13 cellular contexts compared by ENCODE assay signal in the genomic region with DNA sequence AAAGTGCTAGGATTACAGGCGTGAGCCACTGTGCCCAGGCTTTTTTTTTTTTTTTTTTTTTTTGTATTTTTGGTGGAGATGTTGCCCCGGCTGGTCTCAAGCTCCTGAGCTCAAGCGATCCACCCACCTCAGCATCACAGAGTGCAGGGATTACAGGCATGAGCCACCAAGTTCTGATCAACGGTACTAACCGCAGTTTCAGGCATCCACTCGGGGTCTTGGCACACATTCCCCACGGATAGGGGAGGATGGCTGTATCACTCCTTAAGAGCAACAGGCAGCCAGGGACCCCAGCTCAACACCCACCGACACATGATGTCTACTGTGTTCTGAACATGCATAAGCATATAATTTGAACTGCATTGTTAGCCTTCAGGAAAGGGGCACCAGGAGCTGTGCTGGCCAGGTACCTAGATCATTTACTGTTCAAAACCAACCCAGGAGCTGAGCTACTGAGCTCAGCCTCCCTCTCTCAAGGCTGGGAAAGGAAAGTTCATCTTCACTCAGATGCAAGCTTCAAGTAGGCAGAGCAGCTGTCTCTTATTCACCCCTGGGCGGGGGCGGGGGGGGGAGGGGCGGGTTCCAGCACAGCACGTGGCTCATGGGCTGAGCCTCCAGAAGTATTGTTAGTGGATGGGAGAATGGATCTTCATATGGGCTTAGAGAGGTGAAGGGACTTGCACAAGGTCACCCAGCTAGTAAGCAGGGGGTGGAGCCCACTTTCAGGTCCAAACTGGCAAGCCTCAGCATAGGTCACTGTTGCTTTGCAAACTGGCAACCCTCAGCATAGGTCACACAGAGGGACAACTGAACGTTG. TPM values are rescaled to one million over a fixed set of nuclear protein-coding genes. Genes with fewer than 3 reads are reported as not detected.
DNase-seq lines count a peak whose midpoint lies in the region; ATAC-seq and TF ChIP-seq lines count a peak whose summit lies in the region.
"Had no signal": no experiment of that assay in that cellular context is flagged by ENCODE, and none has a peak within 500 bp of the region (broad histone marks: within the 10 kb centered on the region; RNA-seq: fewer than 3 reads in every experiment).

No MANE protein-coding gene starts in this region.

- peaks cover 88% of the 10 kb centered on the region for H3K4me1 Mint-ChIP-seq in CD8-positive, alpha-beta T cell (ENCODE audit: low read depth)
- peaks cover 89% of the 10 kb centered on the region for H3K4me1 Mint-ChIP-seq in activated naive CD4-positive, alpha-beta T cell treated with anti-CD3 and anti-CD28 coated beads, Interleukin-2, amount 50 U/mL, for 24 hours
- H3K4me1 Mint-ChIP-seq in naive thymus-derived CD8-positive, alpha-beta T cell, result peaks cover 42 to 96% (median 91%) of the 10 kb centered on the region in 4 donors
- H3K4me1 Mint-ChIP-seq in stimulated activated memory B cell treated with anti-CD40 and anti-IgM and Interleukin-4, amounts not matched to agents 10 μg/mL and 1 μg/mL and 100 μg/mL, for 72 hours, result peaks cover 84% of the 10 kb centered on the region

- TF ChIP-seq POLR2A in ovary (IDR thresholded peaks at IDR 0.05), result no peak

- intact Hi-C loops in CD8-positive, alpha-beta T cell (cut with DNase I, micrococcal nuclease), result loop anchor here (10.0 kb wide), 1 partner anchor 506 kb away; the partner anchor contains the start of gene IFFO2 (in 2 of the 2)
- intact Hi-C loops in ovary (cut with DNase I), result no loop called here

- H3K9me3 ChIP-seq in CD8-positive, alpha-beta T cell (ENCODE audit: low read length), result no peaks in the 10 kb centered on the region
- no peaks in the 10 kb centered on the region for H3K9me3 ChIP-seq in ovary
- H3K9me3 ChIP-seq in HAP-1, result no peaks in the 10 kb centered on the region
- H3K9me3 ChIP-seq: pancreas, SK-N-SH had no signal

- in situ Hi-C loops in HAP-1 (cut with MboI; ENCODE audit: low sequenced_read_pairs), result no loop called here

- H3K27ac ChIP-seq in CD8-positive, alpha-beta T cell (ENCODE audit: low read depth, low read length), result peak overlapping the region; percentile 34
- H3K27ac ChIP-seq in ovary, result no peak overlapping the region
- H3K27ac ChIP-seq: pancreas had no signal

- POLR2A ChIA-PET in CD8-positive, alpha-beta T cell (lab: Charles Lee), result interaction anchor here (0.9 to 1.7 kb wide), 10 partner anchors 10 to 136 kb away, joined by 3 to 7 read pairs (median 4); partner anchors contain the start of gene CAPZB
- POLR2A ChIA-PET in naive thymus-derived CD8-positive, alpha-beta T cell (lab: Charles Lee), result interaction anchor here (0.5 to 26.9 kb wide), 9 partner anchors 9 to 243 kb away, joined by 3 to 808 read pairs (median 5); partner anchors contain the start of gene CAPZB

- CTCF ChIA-PET in CD8-positive, alpha-beta T cell (lab: Charles Lee), result interaction anchor here (1.0 to 1.9 kb wide), 7 partner anchors 9 to 244 kb away, joined by 3 to 8 read pairs (median 4); no protein-coding TSS in a partner anchor

- TF ChIP-seq EP300 in ovary (IDR thresholded peaks at IDR 0.05), result no peak

- H3K27ac Mint-ChIP-seq in CD8-positive, alpha-beta T cell, result peak overlapping the region; percentile 94
- H3K27ac Mint-ChIP-seq in activated naive CD4-positive, alpha-beta T cell treated with anti-CD3 and anti-CD28 coated beads, Interleukin-2, amount 50 U/mL, for 24 hours, result peak overlapping the region; percentile 93
- H3K27ac Mint-ChIP-seq in naive thymus-derived CD8-positive, alpha-beta T cell, result peak overlapping the region; percentile 91 to 98 (median 95)
- no peak overlapping the region for H3K27ac Mint-ChIP-seq in stimulated activated memory B cell treated with anti-CD40 and anti-IgM and Interleukin-4, amounts not matched to agents 10 μg/mL and 1 μg/mL and 100 μg/mL, for 72 hours

- peaks cover 98% of the 10 kb centered on the region for H3K4me1 ChIP-seq in CD8-positive, alpha-beta T cell (ENCODE audit: insufficient read depth, low read length)
- peaks cover 37% of the 10 kb centered on the region for H3K4me1 ChIP-seq in ovary (ENCODE audit: insufficient read depth)
- peaks cover 11% of the 10 kb centered on the region for H3K4me1 ChIP-seq in HAP-1

- no peaks in the 10 kb centered on the region for H3K36me3 ChIP-seq in CD8-positive, alpha-beta T cell (ENCODE audit: insufficient read depth, low read length)
- H3K36me3 ChIP-seq in ovary, result no peaks in the 10 kb centered on the region
- H3K36me3 ChIP-seq in HAP-1 (replicated peaks), result peaks cover 2% of the 10 kb centered on the region
- H3K36me3 ChIP-seq: pancreas had no signal

- ATAC-seq in CD8-positive, alpha-beta T cell, result no peak
- no peak for ATAC-seq in naive thymus-derived CD8-positive, alpha-beta T cell
- ATAC-seq in stimulated activated memory B cell treated with anti-CD40 and anti-IgM and Interleukin-4, amounts not matched to agents 10 μg/mL and 1 μg/mL and 100 μg/mL, for 72 hours, result no peak
- ATAC-seq: pancreas had no signal

- H3K4me3 ChIP-seq in CD8-positive, alpha-beta T cell (ENCODE audit: low read depth, low read length), result no peak overlapping the region
- H3K4me3 ChIP-seq in ovary (no peak overlapping the region), HAP-1 (no peak overlapping the region)
- H3K4me3 ChIP-seq: pancreas had no signal

- DNase-seq in CD8-positive, alpha-beta T cell, result no peak
- DNase-seq in LHCN-M2 (ENCODE audit: low read depth) (peak; percentile 51), cerebellar cortex (ENCODE audit: low spot score) (no peak), ovary (no peak), HAP-1 (ENCODE audit: low spot score in 2 of 2) (no peak)
- DNase-seq in naive thymus-derived CD8-positive, alpha-beta T cell, result no peak
- DNase-seq: NCI-H1048; NCI-H748 treated with DMSO at 0.1 percent for 48 hours; pancreas; SK-N-SH; stimulated activated CD4-positive, alpha-beta T cell treated with anti-CD3 and anti-CD28 coated beads, Interleukin-1b, Interleukin-23, amount 100 ng/mL, for 48 hours had no signal

- no peaks in the 10 kb centered on the region for H3K9me3 Mint-ChIP-seq in CD8-positive, alpha-beta T cell
- H3K9me3 Mint-ChIP-seq in activated naive CD4-positive, alpha-beta T cell treated with anti-CD3 and anti-CD28 coated beads, Interleukin-2, amount 50 U/mL, for 24 hours, result no peaks in the 10 kb centered on the region
- H3K9me3 Mint-ChIP-seq in naive thymus-derived CD8-positive, alpha-beta T cell, result no peaks in the 10 kb centered on the region
- no peaks in the 10 kb centered on the region for H3K9me3 Mint-ChIP-seq in stimulated activated memory B cell treated with anti-CD40 and anti-IgM and Interleukin-4, amounts not matched to agents 10 μg/mL and 1 μg/mL and 100 μg/mL, for 72 hours

- no peaks in the 10 kb centered on the region for H3K27me3 ChIP-seq in CD8-positive, alpha-beta T cell (ENCODE audit: insufficient read depth, low read length)
- H3K27me3 ChIP-seq in ovary (no peaks in the 10 kb centered on the region), HAP-1 (ENCODE audit: low read depth) (no peaks in the 10 kb centered on the region)
- H3K27me3 ChIP-seq: pancreas had no signal

- H3K4me3 Mint-ChIP-seq in CD8-positive, alpha-beta T cell, result peak overlapping the region; percentile 71
- peak overlapping the region; percentile 73 for H3K4me3 Mint-ChIP-seq in activated naive CD4-positive, alpha-beta T cell treated with anti-CD3 and anti-CD28 coated beads, Interleukin-2, amount 50 U/mL, for 24 hours
- H3K4me3 Mint-ChIP-seq in naive thymus-derived CD8-positive, alpha-beta T cell, result peak overlapping the region; percentile 63 to 88 (median 76)
- no peak overlapping the region for H3K4me3 Mint-ChIP-seq in stimulated activated memory B cell treated with anti-CD40 and anti-IgM and Interleukin-4, amounts not matched to agents 10 μg/mL and 1 μg/mL and 100 μg/mL, for 72 hours

- peaks cover 22% of the 10 kb centered on the region for H3K36me3 Mint-ChIP-seq in CD8-positive, alpha-beta T cell
- peaks cover 8% of the 10 kb centered on the region for H3K36me3 Mint-ChIP-seq in activated naive CD4-positive, alpha-beta T cell treated with anti-CD3 and anti-CD28 coated beads, Interleukin-2, amount 50 U/mL, for 24 hours
- peaks cover 0 to 17% (median 7%) of the 10 kb centered on the region in 3 donors for H3K36me3 Mint-ChIP-seq in naive thymus-derived CD8-positive, alpha-beta T cell
- H3K36me3 Mint-ChIP-seq in stimulated activated memory B cell treated with anti-CD40 and anti-IgM and Interleukin-4, amounts not matched to agents 10 μg/mL and 1 μg/mL and 100 μg/mL, for 72 hours, result peaks cover 20% of the 10 kb centered on the region

- no peak for TF ChIP-seq CTCF in CD8-positive, alpha-beta T cell (IDR thresholded peaks at IDR 0.05)
- TF ChIP-seq CTCF in ovary (IDR thresholded peaks at IDR 0.05), result no peak

- whole genome bisulfite sequencing in ovary, 3 donors, result 54 to 72% (median 59%) methylated on average over 11 to 13 of the region's 13 CpGs

- H3K27me3 Mint-ChIP-seq in CD8-positive, alpha-beta T cell (ENCODE audit: low read depth), result no peaks in the 10 kb centered on the region
- H3K27me3 Mint-ChIP-seq in activated naive CD4-positive, alpha-beta T cell treated with anti-CD3 and anti-CD28 coated beads, Interleukin-2, amount 50 U/mL, for 24 hours, result no peaks in the 10 kb centered on the region
- H3K27me3 Mint-ChIP-seq in naive thymus-derived CD8-positive, alpha-beta T cell, result no peaks in the 10 kb centered on the region
- no peaks in the 10 kb centered on the region for H3K27me3 Mint-ChIP-seq in stimulated activated memory B cell treated with anti-CD40 and anti-IgM and Interleukin-4, amounts not matched to agents 10 μg/mL and 1 μg/mL and 100 μg/mL, for 72 hours

RNA-seq across cellular contexts. Expression of gene CAPZB, which starts 24.6 kb away (rescaled TPM):
- 100 to 1,000 TPM; 145 to 151 TPM for total RNA-seq in CD8-positive, alpha-beta T cell
- 97.1 and 134 TPM in 2 replicates for total RNA-seq in LHCN-M2 (2014; rRNA removed)
- 454 TPM for polyA plus RNA-seq in LHCN-M2 (2012)
- total RNA-seq in naive thymus-derived CD8-positive, alpha-beta T cell, result 100 to 1,000 TPM; 268 to 289 TPM
- 100 to 1,000 TPM; 475 to 592 (median 562) TPM for polyA plus RNA-seq in naive thymus-derived CD8-positive, alpha-beta T cell
- total RNA-seq in ovary, result 100 to 1,000 TPM in 5 of 7 donors, 10 to 100 TPM in 2; 85.0 to 347 (median 258) TPM
- polyA plus RNA-seq in ovary, result 100 to 1,000 TPM; 253 to 391 TPM

Comparison
In these comparisons a context has a peak if more than half of its experiments do, and no peak if none do; other contexts are left out.
1. intact Hi-C loops: an anchor here in CD8-positive, alpha-beta T cell (10.0 kb wide); none called in ovary.